1 cellular context compared by ENCODE assay signal in the genomic region with DNA sequence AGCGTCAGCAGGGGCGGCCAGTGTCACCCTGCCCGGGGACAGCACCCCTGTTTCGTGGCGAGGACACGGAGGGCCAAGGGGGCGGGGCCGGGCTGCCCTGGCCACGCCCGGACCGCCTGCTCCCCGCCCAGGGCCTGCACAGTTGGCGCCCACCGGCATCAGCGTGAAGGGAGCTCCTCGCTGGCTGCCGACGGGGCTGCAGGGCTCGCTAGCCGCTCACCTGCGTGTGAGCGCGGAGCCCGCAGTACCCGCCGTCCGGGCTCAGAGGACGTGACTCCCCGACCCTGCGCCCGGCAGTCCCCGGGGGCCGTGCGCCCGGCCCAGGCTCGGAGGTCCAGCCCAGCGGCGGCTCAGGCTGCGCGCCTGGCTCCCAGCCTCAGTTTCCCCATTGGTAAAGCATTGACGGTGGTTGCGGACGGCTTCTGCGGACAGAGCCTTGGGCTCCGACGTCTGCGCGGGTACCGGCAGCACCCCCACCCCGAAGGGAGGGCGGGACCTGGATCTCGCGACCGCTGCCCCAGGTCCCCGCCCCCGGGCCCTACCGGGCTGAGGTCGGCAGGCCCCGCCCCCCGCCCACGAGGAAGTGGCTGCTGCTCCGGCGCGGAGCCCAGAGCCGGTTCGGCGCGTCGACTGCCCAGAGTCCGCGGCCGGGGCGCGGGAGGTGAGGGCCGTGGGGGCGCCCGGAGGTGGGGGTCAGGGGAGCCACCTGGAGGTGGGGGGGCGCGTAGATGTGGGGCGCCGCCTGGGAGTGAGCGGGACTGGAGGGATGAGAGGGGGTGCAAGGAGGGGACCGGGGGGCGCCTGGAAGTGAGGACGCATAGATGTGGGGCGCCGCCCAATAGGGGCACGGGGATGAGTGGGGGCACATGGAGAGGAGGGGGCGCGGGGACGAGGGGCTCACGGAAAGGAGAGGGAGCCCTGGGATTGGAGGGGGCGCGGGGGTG.
A peak's percentile ranks its signal among the peaks of the same experiment; 100 is the strongest.
TF ChIP-seq lines count a peak whose summit lies in the region.

Gene ARPC1B (plus strand): TSS at position 610 of the 944 bp plus-strand sequence. CDS start 10,985 bp downstream, outside the sequence.

TF ChIP-seq in K562, 482 proteins besides CTCF, POLR2A, EP300 and RAD21 (continued from another document and continues in another):
- TF ChIP-seq RBM34 (IDR thresholded peaks at IDR 0.05; ENCODE audit: borderline replicate concordance, insufficient read depth, low read length) (peak; percentile 96), HSF4 (CRISPR knock-in tag; IDR thresholded peaks at IDR 0.05; ENCODE audit: borderline replicate concordance) (no peak), ZNF586 (CRISPR knock-in tag; conservative IDR thresholded peaks at IDR 0.05) (no peak), ATF3 (IDR thresholded peaks at IDR 0.05) (no peak), ATF3 (CRISPR knock-in tag; conservative IDR thresholded peaks at IDR 0.05) (0 out of 2 replicates have a peak, but pooled peaks have one; percentile 31), FOXJ3 (CRISPR knock-in tag; IDR thresholded peaks at IDR 0.05) (no peak), SPI1 (IDR thresholded peaks at IDR 0.05; ENCODE audit: borderline replicate concordance, low read depth, low read length) (peak; percentile 59; the same call in 1 of the 2 replicates), E2F3 (CRISPR knock-in tag; IDR thresholded peaks at IDR 0.05) (peak; percentile 76; the same call in 1 of the 2 replicates), MAFK (IDR thresholded peaks at IDR 0.05; ENCODE audit: low read length) (no peak), HDAC3 (IDR thresholded peaks at IDR 0.05; ENCODE audit: borderline replicate concordance, partially characterized antibody) (no peak), MYNN (IDR thresholded peaks at IDR 0.05) (no peak), MYNN (CRISPR knock-in tag; IDR thresholded peaks at IDR 0.05) (no peak), NR2C1 (IDR thresholded peaks at IDR 0.05) (no peak), NR2C1 (tag; IDR thresholded peaks at IDR 0.05) (no peak), RNF2 (IDR thresholded peaks at IDR 0.05) (no peak), TSHZ1 (CRISPR knock-in tag; IDR thresholded peaks at IDR 0.05) (no peak), SAP30 (IDR thresholded peaks at IDR 0.05; ENCODE audit: borderline replicate concordance, insufficient read depth, low read depth, low read length, poor library complexity, severe bottlenecking) (peak; percentile 72), TAL1 (IDR thresholded peaks at IDR 0.05) (no peak), FOXP1 (CRISPR knock-in tag; IDR thresholded peaks at IDR 0.05) (peak; percentile 48; the same call in 1 of the 2 replicates), SREBF1 (IDR thresholded peaks at IDR 0.05; ENCODE audit: borderline replicate concordance, low read depth, low read length) (no peak), ZNF274 (IDR thresholded peaks at IDR 0.05; ENCODE audit: borderline replicate concordance, low read depth, low read length) (no peak), BRCA1 (IDR thresholded peaks at IDR 0.05) (no peak), BRCA1 (CRISPR knock-in tag; IDR thresholded peaks at IDR 0.05) (no peak), GABPB2 (CRISPR knock-in tag; conservative IDR thresholded peaks at IDR 0.05) (no peak), BRD9 (IDR thresholded peaks at IDR 0.05; ENCODE audit: low read depth, partially characterized antibody) (no peak), NR1H2 (CRISPR knock-in tag; IDR thresholded peaks at IDR 0.05) (no peak), ZNF561 (CRISPR knock-in tag; conservative IDR thresholded peaks at IDR 0.05) (no peak), L3MBTL2 (IDR thresholded peaks at IDR 0.05) (peak; percentile 80), PHF8 (IDR thresholded peaks at IDR 0.05; ENCODE audit: borderline replicate concordance, low read length) (peak; percentile 79), KAT8 (IDR thresholded peaks at IDR 0.05; ENCODE audit: low read depth) (no peak), BRD4 (IDR thresholded peaks at IDR 0.05) (peak; percentile 75; the same call in 1 of the 2 replicates), HNRNPLL (IDR thresholded peaks at IDR 0.05; ENCODE audit: low read depth, low read length, poor library complexity, severe bottlenecking) (peak; percentile 87), ZNF217 (CRISPR knock-in tag; IDR thresholded peaks at IDR 0.05) (no peak), ZSCAN32 (CRISPR knock-in tag; IDR thresholded peaks at IDR 0.05) (0 out of 2 replicates have a peak, but pooled peaks have one; percentile 19), AFF4 (CRISPR knock-in tag; IDR thresholded peaks at IDR 0.05) (peak; percentile 57; the same call in 1 of the 2 replicates), HDAC2 (IDR thresholded peaks at IDR 0.05) (no peak), ZC3H8 (IDR thresholded peaks at IDR 0.05) (no peak), U2AF2 (optimal IDR thresholded peaks at IDR 0.05; ENCODE audit: low read depth, low read length) (no peak), NCOA1 (IDR thresholded peaks at IDR 0.05; ENCODE audit: low read depth) (no peak), LCOR (CRISPR knock-in tag; IDR thresholded peaks at IDR 0.05) (no peak), PRDM10 (IDR thresholded peaks at IDR 0.05; ENCODE audit: partially characterized antibody) (peak; percentile 6), GTF2E2 (tag; IDR thresholded peaks at IDR 0.05) (0 out of 2 replicates have a peak, but pooled peaks have one; percentile 43), PCBP1 (IDR thresholded peaks at IDR 0.05; ENCODE audit: low read depth, low read length, poor library complexity, severe bottlenecking) (no peak), CTBP1 (IDR thresholded peaks at IDR 0.05; ENCODE audit: borderline replicate concordance) (peak; percentile 66; the same call in 1 of the 2 replicates), CHD2 (IDR thresholded peaks at IDR 0.05; ENCODE audit: low read depth, low read length) (peak; percentile 82), RB1 (IDR thresholded peaks at IDR 0.05; ENCODE audit: low read depth) (peak; percentile 80; the same call in 1 of the 2 replicates), BCOR (IDR thresholded peaks at IDR 0.05) (peak; percentile 73; the same call in 1 of the 2 replicates), U2AF1 (optimal IDR thresholded peaks at IDR 0.05; ENCODE audit: low read depth, low read length) (peak; percentile 71), PHB2 (IDR thresholded peaks at IDR 0.05; ENCODE audit: low read depth) (no peak)
- TF ChIP-seq, protein P1, sequence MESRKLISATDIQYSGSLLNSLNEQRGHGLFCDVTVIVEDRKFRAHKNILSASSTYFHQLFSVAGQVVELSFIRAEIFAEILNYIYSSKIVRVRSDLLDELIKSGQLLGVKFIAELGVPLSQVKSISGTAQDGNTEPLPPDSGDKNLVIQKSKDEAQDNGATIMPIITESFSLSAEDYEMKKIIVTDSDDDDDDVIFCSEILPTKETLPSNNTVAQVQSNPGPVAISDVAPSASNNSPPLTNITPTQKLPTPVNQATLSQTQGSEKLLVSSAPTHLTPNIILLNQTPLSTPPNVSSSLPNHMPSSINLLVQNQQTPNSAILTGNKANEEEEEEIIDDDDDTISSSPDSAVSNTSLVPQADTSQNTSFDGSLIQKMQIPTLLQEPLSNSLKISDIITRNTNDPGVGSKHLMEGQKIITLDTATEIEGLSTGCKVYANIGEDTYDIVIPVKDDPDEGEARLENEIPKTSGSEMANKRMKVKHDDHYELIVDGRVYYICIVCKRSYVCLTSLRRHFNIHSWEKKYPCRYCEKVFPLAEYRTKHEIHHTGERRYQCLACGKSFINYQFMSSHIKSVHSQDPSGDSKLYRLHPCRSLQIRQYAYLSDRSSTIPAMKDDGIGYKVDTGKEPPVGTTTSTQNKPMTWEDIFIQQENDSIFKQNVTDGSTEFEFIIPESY (CRISPR knock-in tag; IDR thresholded peaks at IDR 0.05) = no peak
- TF ChIP-seq, protein P2, sequence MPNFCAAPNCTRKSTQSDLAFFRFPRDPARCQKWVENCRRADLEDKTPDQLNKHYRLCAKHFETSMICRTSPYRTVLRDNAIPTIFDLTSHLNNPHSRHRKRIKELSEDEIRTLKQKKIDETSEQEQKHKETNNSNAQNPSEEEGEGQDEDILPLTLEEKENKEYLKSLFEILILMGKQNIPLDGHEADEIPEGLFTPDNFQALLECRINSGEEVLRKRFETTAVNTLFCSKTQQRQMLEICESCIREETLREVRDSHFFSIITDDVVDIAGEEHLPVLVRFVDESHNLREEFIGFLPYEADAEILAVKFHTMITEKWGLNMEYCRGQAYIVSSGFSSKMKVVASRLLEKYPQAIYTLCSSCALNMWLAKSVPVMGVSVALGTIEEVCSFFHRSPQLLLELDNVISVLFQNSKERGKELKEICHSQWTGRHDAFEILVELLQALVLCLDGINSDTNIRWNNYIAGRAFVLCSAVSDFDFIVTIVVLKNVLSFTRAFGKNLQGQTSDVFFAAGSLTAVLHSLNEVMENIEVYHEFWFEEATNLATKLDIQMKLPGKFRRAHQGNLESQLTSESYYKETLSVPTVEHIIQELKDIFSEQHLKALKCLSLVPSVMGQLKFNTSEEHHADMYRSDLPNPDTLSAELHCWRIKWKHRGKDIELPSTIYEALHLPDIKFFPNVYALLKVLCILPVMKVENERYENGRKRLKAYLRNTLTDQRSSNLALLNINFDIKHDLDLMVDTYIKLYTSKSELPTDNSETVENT (CRISPR knock-in tag; IDR thresholded peaks at IDR 0.05) = 0 out of 2 replicates have a peak, but pooled peaks have one; percentile 49
